Comparison of ENCODE assay signal across 16 cellular contexts in the genomic region with DNA sequence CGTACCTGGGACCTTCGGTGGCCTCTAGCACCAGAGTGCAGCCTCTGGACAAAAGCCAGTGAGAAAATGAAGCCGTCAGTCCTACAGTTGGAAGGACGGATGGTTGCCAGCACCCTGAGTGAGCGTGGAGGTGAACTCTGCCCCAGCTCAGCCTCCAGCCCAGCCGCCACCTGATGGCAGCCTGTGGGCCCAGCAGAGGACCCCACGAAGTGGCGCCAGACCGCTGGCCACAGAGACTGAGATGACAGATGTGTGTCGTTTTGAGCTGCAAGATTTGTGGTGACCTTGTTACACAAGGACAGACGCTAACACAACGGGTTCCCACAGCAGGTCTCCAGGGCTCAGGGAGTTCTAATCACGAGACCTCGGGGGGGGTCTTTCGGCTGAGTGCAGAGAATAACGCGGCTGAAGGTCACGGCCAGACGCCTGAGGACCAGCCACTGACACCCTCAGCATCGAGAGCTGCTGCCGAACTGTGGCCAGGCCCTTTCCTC.
DNase-seq lines count a peak whose midpoint lies in the region; ATAC-seq and TF ChIP-seq lines count a peak whose summit lies in the region.
"Had no signal": no experiment of that assay in that cellular context is flagged by ENCODE, and none has a peak within 500 bp of the region (broad histone marks: within the 10 kb centered on the region; RNA-seq: fewer than 3 reads in every experiment).

No MANE protein-coding gene starts in this region.

- H3K36me3 Mint-ChIP-seq in chondrocyte (ENCODE audit: low read depth): peaks cover 2% of the 10 kb centered on the region

- no peak overlapping the region for H3K4me3 ChIP-seq in H7 (ENCODE audit: insufficient read depth, low read depth, low read length)
- H3K4me3 ChIP-seq: GM23248, SJSA1 had no signal

- H3K27me3 ChIP-seq in H7 (ENCODE audit: control insufficient read depth, insufficient read depth, low read length): no peaks in the 10 kb centered on the region
- H3K27me3 ChIP-seq: SJSA1 had no signal

- DNase-seq in NCI-H748 (lab: John Stamatoyannopoulos, UW; ENCODE audit: unreplicated experiment) (peak; percentile 11), NCI-H748 treated with DMSO at 0.1 percent for 48 hours (lab: John Stamatoyannopoulos, UW) (no peak), H7 (peak; percentile 61), chondrocyte (ENCODE audit: low spot score) (peak; percentile 64), sciatic nerve (ENCODE audit: low spot score) (peak; percentile 45), pons (ENCODE audit: low spot score) (no peak), Ammon's horn (ENCODE audit: low spot score) (no peak)
- no peak for DNase-seq in stimulated activated CD4-positive, alpha-beta T cell treated with anti-CD3 and anti-CD28 coated beads, Interleukin-2, amount 100 ng/mL, for 24 hours
- DNase-seq: 8988T, GDM1, GM23248, NCI-H1105 treated with DMSO at 0.1 percent for 48 hours, NCI-H187, NCI-H345, NCI-H69 had no signal

- H3K9me3 Mint-ChIP-seq in chondrocyte (ENCODE audit: low read depth): peaks cover 8% of the 10 kb centered on the region

- no peak overlapping the region for H3K4me3 Mint-ChIP-seq in chondrocyte (ENCODE audit: unreplicated experiment)

- TF ChIP-seq CTCF in chondrocyte (IDR thresholded peaks at IDR 0.05): no peak

- ATAC-seq in sciatic nerve: no peak

- H3K27ac Mint-ChIP-seq in chondrocyte (ENCODE audit: unreplicated experiment): no peak overlapping the region

- intact Hi-C loops in sciatic nerve (cut with DNase I): no loop called here

- H3K4me1 Mint-ChIP-seq in chondrocyte (ENCODE audit: low read depth): no peaks in the 10 kb centered on the region

- H3K27me3 Mint-ChIP-seq in chondrocyte (ENCODE audit: low read depth): peaks cover 4% of the 10 kb centered on the region

- H3K36me3 ChIP-seq in H7 (replicated peaks; ENCODE audit: control insufficient read depth, insufficient read depth, low read length): no peaks in the 10 kb centered on the region
- H3K36me3 ChIP-seq: SJSA1 had no signal

Comparison
In these comparisons a context has a peak if more than half of its experiments do, and no peak if none do; other contexts are left out.
1. DNase-seq: peak in NCI-H748 (single experiment), H7 (single experiment), chondrocyte (single experiment) and sciatic nerve (single experiment); none in NCI-H748 treated with DMSO at 0.1 percent for 48 hours (single experiment), stimulated activated CD4-positive, alpha-beta T cell treated with anti-CD3 and anti-CD28 coated beads, Interleukin-2, amount 100 ng/mL, for 24 hours (0 of 2), pons (single experiment) and Ammon's horn (single experiment).